In genomic region chr2:219002395-219003266, GRCh38 we compare ENCODE assay signal across 7 cellular contexts. TPM values are rescaled to one million over a fixed set of nuclear protein-coding genes. Genes with fewer than 3 reads are reported as not detected.
A peak's percentile ranks its signal among the peaks of the same experiment; 100 is the strongest.
DNase-seq lines count a peak whose midpoint lies in the region; ATAC-seq and TF ChIP-seq lines count a peak whose summit lies in the region.

No MANE protein-coding gene starts in this region.

- no peaks in the 10 kb centered on the region for H3K36me3 ChIP-seq in left ventricle myocardium inferior

- H3K9me3 ChIP-seq in left ventricle myocardium inferior (replicated peaks), result no peaks in the 10 kb centered on the region

- TF ChIP-seq CTCF in GM13976 (IDR thresholded peaks at IDR 0.05; ENCODE audit: borderline replicate concordance, control extremely low read depth, extremely low read depth, insufficient read depth, missing control alignments) (peak; percentile 68), left ventricle myocardium inferior (IDR thresholded peaks at IDR 0.05; ENCODE audit: borderline replicate concordance) (peak; percentile 31)

- H3K4me3 ChIP-seq in left ventricle myocardium inferior, result peak overlapping the region; percentile 35

- intact Hi-C loops in left ventricle myocardium inferior (cut with micrococcal nuclease), result no loop called here

- in situ Hi-C loops in GM13976 (cut with MboI; ENCODE audit: low sequenced_read_pairs, unreplicated experiment), result no loop called here

- no peak overlapping the region for H3K27ac ChIP-seq in left ventricle myocardium inferior (replicated peaks)

- peaks cover 22% of the 10 kb centered on the region for H3K4me1 ChIP-seq in left ventricle myocardium inferior

- ATAC-seq in GM21786 (IDR thresholded peaks at IDR 0.05; ENCODE audit: unreplicated experiment), result no peak

- DNase-seq in GM13976 (ENCODE audit: low spot score), result peak; percentile 78
- peak; percentile 92 for DNase-seq in NCI-H2227 (lab: John Stamatoyannopoulos, UW; ENCODE audit: unreplicated experiment)
- DNase-seq in activated naive CD4-positive, alpha-beta T cell treated with Interleukin-2 at 50 U/mL for 16 hours, result peak; percentile 59
- DNase-seq in left ventricle myocardium inferior, result no peak
- DNase-seq in stimulated activated CD4-positive, alpha-beta T cell treated with anti-CD3 and anti-CD28 coated beads, Interleukin-15, amount 100 ng/mL, for 24 hours, result peak; percentile 77
- no peak for DNase-seq in dedifferentiated amniotic fluid mesenchymal stem cell (ENCODE audit: extremely low spot score)

- peaks cover 100% of the 10 kb centered on the region for H3K27me3 ChIP-seq in left ventricle myocardium inferior (ENCODE audit: low read depth)

RNA-seq across cellular contexts. Expression of gene CRYBA2, which starts 9.4 kb away (rescaled TPM):
- not detected for total RNA-seq in left ventricle myocardium inferior

RNA-seq across cellular contexts. Expression of gene FEV, which starts 17.6 kb away (rescaled TPM):
- not detected for total RNA-seq in left ventricle myocardium inferior

RNA-seq across cellular contexts. Expression of gene CFAP65, which starts 38.7 kb away (rescaled TPM):
- not detected for total RNA-seq in left ventricle myocardium inferior

RNA-seq across cellular contexts. Expression of gene CDK5R2, which starts 43.2 kb away (rescaled TPM):
- total RNA-seq in left ventricle myocardium inferior, result not detected

RNA-seq across cellular contexts. Expression of gene IHH, which starts 58.1 kb away (rescaled TPM):
- not detected for total RNA-seq in left ventricle myocardium inferior

Comparison
In these comparisons a context has a peak if more than half of its experiments do, and no peak if none do; other contexts are left out.
1. DNase-seq: peak in GM13976 (single experiment), NCI-H2227 (single experiment), activated naive CD4-positive, alpha-beta T cell treated with Interleukin-2 at 50 U/mL for 16 hours (single experiment) and stimulated activated CD4-positive, alpha-beta T cell treated with anti-CD3 and anti-CD28 coated beads, Interleukin-15, amount 100 ng/mL, for 24 hours (single experiment); none in left ventricle myocardium inferior (single experiment) and dedifferentiated amniotic fluid mesenchymal stem cell (single experiment).